3 cellular contexts compared by ENCODE assay signal in genomic region chr11:119455708-119456107, GRCh38. TPM values are rescaled to one million over a fixed set of nuclear protein-coding genes. Genes with fewer than 3 reads are reported as not detected.
"Had no signal": no experiment of that assay in that cellular context is flagged by ENCODE, and none has a peak within 500 bp of the region (broad histone marks: within the 10 kb centered on the region; RNA-seq: fewer than 3 reads in every experiment).

No MANE protein-coding gene starts in this region.

RNA-seq across cellular contexts. Expression of gene THY1, which starts 32.7 kb away (rescaled TPM):
- total RNA-seq: HepG2, HT1080 had no signal
- polyA plus RNA-seq: HepG2, IgD-negative memory B cell had no signal
